ENCODE assay signal across 1 cellular context in genomic region chr14:60722836-60723217, GRCh38.
TF ChIP-seq lines count a peak whose summit lies in the region.

No MANE protein-coding gene starts in this region.

TF ChIP-seq in H1, 55 proteins besides CTCF, POLR2A, EP300 and RAD21 (continued from another document):
- peak; percentile 71 for TF ChIP-seq YY1 (IDR thresholded peaks at IDR 0.05; ENCODE audit: low read depth, low read length)
